ENCODE assay signal across 17 cellular contexts in the genomic region with DNA sequence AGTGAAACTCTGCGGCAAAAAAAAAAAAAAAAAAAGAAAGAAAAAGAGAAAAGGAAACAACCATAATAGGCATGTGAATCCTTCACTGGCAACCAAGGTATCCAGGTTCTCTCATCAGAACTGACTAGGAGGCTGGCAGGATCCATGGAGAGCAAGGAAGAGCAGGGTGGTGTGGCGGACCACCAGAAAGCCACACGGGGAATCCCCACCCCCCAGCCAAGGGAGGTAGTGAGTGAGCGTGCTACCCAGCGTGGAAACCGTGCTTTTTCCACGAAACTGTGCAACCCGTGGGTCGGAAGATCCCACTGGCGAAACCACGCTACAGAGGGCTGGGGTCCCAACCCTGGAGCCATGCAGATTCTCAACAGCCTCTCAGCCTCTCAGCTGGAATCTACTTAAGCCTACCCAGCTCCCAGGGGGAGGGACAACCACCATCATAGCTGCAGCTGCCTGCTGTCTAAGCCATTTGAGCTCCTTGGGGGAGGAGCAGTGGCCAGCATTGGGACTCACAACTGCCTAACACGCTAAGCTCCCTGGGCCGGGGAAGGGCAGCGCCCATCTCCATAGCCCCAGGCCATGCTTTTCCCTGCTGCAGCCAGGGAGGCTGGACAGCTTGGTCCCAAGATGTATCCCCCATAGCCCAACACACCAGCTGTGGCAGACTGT.
DNase-seq lines count a peak whose midpoint lies in the region; ATAC-seq and TF ChIP-seq lines count a peak whose summit lies in the region.
"Had no signal": no experiment of that assay in that cellular context is flagged by ENCODE, and none has a peak within 500 bp of the region (broad histone marks: within the 10 kb centered on the region; RNA-seq: fewer than 3 reads in every experiment).

No MANE protein-coding gene starts in this region.

- peaks cover 6% of the 10 kb centered on the region for H3K9me3 Mint-ChIP-seq in activated naive CD4-positive, alpha-beta T cell treated with anti-CD3 and anti-CD28 coated beads, Interleukin-2, amount 10 ng/mL, durations not matched to agents 7 days and 5 days
- H3K9me3 Mint-ChIP-seq in activated naive CD4-positive, alpha-beta T cell treated with anti-CD3 and anti-CD28 coated beads for 36 hours = peaks cover 6% of the 10 kb centered on the region
- no peaks in the 10 kb centered on the region for H3K9me3 Mint-ChIP-seq in activated CD8-positive, alpha-beta T cell treated with anti-CD3 and anti-CD28 coated beads, Interleukin-2, amount 10 ng/mL, durations not matched to agents 7 days and 5 days (ENCODE audit: insufficient read depth)
- H3K9me3 Mint-ChIP-seq in CD14-positive monocyte = peaks cover 4 to 19% (median 11%) of the 10 kb centered on the region in 7 donors
- peaks cover 8% of the 10 kb centered on the region for H3K9me3 Mint-ChIP-seq in stimulated activated memory B cell treated with anti-CD40 and anti-IgM and Interleukin-4, amounts not matched to agents 10 μg/mL and 1 μg/mL and 100 μg/mL, for 72 hours

- no peak for TF ChIP-seq CTCF in CD14-positive monocyte (IDR thresholded peaks at IDR 0.05)

- peak; percentile 56 for ATAC-seq in HG03354 (IDR thresholded peaks at IDR 0.05; ENCODE audit: poor library complexity, severe bottlenecking, unreplicated experiment)
- peak; percentile 72 for ATAC-seq in activated CD8-positive, alpha-beta T cell treated with anti-CD3 and anti-CD28 coated beads, Interleukin-2, amount 10 ng/mL, durations not matched to agents 7 days and 5 days
- ATAC-seq in stimulated activated memory B cell treated with anti-CD40 and anti-IgM and Interleukin-4, amounts not matched to agents 10 μg/mL and 1 μg/mL and 100 μg/mL, for 72 hours = no peak
- ATAC-seq: heart right ventricle, T-helper 17 cell had no signal

- CTCF ChIA-PET in activated naive CD4-positive, alpha-beta T cell treated with anti-CD3 and anti-CD28 coated beads, Interleukin-2, amount 10 ng/mL, durations not matched to agents 7 days and 5 days (lab: Charles Lee) = interaction anchor here (1.2 kb wide), 1 partner anchor 18 kb away, joined by 3 read pairs; no protein-coding TSS in a partner anchor
- CTCF ChIA-PET in activated naive CD4-positive, alpha-beta T cell treated with anti-CD3 and anti-CD28 coated beads for 36 hours (lab: Charles Lee) = no interaction called here
- CTCF ChIA-PET in activated CD8-positive, alpha-beta T cell treated with anti-CD3 and anti-CD28 coated beads, Interleukin-2, amount 10 ng/mL, durations not matched to agents 7 days and 5 days (lab: Charles Lee) = no interaction called here

- no peak overlapping the region for H3K27ac Mint-ChIP-seq in activated naive CD4-positive, alpha-beta T cell treated with anti-CD3 and anti-CD28 coated beads, Interleukin-2, amount 10 ng/mL, durations not matched to agents 7 days and 5 days
- H3K27ac Mint-ChIP-seq in activated naive CD4-positive, alpha-beta T cell treated with anti-CD3 and anti-CD28 coated beads for 36 hours = no peak overlapping the region
- H3K27ac Mint-ChIP-seq in activated CD8-positive, alpha-beta T cell treated with anti-CD3 and anti-CD28 coated beads, Interleukin-2, amount 10 ng/mL, durations not matched to agents 7 days and 5 days = no peak overlapping the region
- H3K27ac Mint-ChIP-seq in CD14-positive monocyte = no peak overlapping the region
- H3K27ac Mint-ChIP-seq in stimulated activated memory B cell treated with anti-CD40 and anti-IgM and Interleukin-4, amounts not matched to agents 10 μg/mL and 1 μg/mL and 100 μg/mL, for 72 hours = no peak overlapping the region
- H3K27ac Mint-ChIP-seq: T-helper 17 cell had no signal

- intact Hi-C loops in activated naive CD4-positive, alpha-beta T cell treated with anti-CD3 and anti-CD28 coated beads for 36 hours (cut with micrococcal nuclease) = no loop called here
- intact Hi-C loops in CD14-positive monocyte (cut with micrococcal nuclease) = no loop called here

- no peak overlapping the region for H3K4me3 Mint-ChIP-seq in activated naive CD4-positive, alpha-beta T cell treated with anti-CD3 and anti-CD28 coated beads, Interleukin-2, amount 10 ng/mL, durations not matched to agents 7 days and 5 days
- no peak overlapping the region for H3K4me3 Mint-ChIP-seq in activated naive CD4-positive, alpha-beta T cell treated with anti-CD3 and anti-CD28 coated beads for 36 hours
- H3K4me3 Mint-ChIP-seq in activated CD8-positive, alpha-beta T cell treated with anti-CD3 and anti-CD28 coated beads, Interleukin-2, amount 10 ng/mL, durations not matched to agents 7 days and 5 days = no peak overlapping the region
- H3K4me3 Mint-ChIP-seq in CD14-positive monocyte = no peak overlapping the region
- no peak overlapping the region for H3K4me3 Mint-ChIP-seq in stimulated activated memory B cell treated with anti-CD40 and anti-IgM and Interleukin-4, amounts not matched to agents 10 μg/mL and 1 μg/mL and 100 μg/mL, for 72 hours
- H3K4me3 Mint-ChIP-seq: T-helper 17 cell had no signal

- H3K27me3 Mint-ChIP-seq in activated naive CD4-positive, alpha-beta T cell treated with anti-CD3 and anti-CD28 coated beads, Interleukin-2, amount 10 ng/mL, durations not matched to agents 7 days and 5 days = no peaks in the 10 kb centered on the region
- H3K27me3 Mint-ChIP-seq in activated naive CD4-positive, alpha-beta T cell treated with anti-CD3 and anti-CD28 coated beads for 36 hours (ENCODE audit: low read depth) = no peaks in the 10 kb centered on the region
- H3K27me3 Mint-ChIP-seq in activated CD8-positive, alpha-beta T cell treated with anti-CD3 and anti-CD28 coated beads, Interleukin-2, amount 10 ng/mL, durations not matched to agents 7 days and 5 days (ENCODE audit: low read depth) = no peaks in the 10 kb centered on the region
- H3K27me3 Mint-ChIP-seq in CD14-positive monocyte (ENCODE audit: low read depth in 3 of 3) = no peaks in the 10 kb centered on the region
- H3K27me3 Mint-ChIP-seq in stimulated activated memory B cell treated with anti-CD40 and anti-IgM and Interleukin-4, amounts not matched to agents 10 μg/mL and 1 μg/mL and 100 μg/mL, for 72 hours = no peaks in the 10 kb centered on the region
- H3K27me3 Mint-ChIP-seq: T-helper 17 cell had no signal

- no peaks in the 10 kb centered on the region for H3K4me1 Mint-ChIP-seq in activated naive CD4-positive, alpha-beta T cell treated with anti-CD3 and anti-CD28 coated beads, Interleukin-2, amount 10 ng/mL, durations not matched to agents 7 days and 5 days
- H3K4me1 Mint-ChIP-seq in activated naive CD4-positive, alpha-beta T cell treated with anti-CD3 and anti-CD28 coated beads for 36 hours (ENCODE audit: low read depth) = no peaks in the 10 kb centered on the region
- H3K4me1 Mint-ChIP-seq in activated CD8-positive, alpha-beta T cell treated with anti-CD3 and anti-CD28 coated beads, Interleukin-2, amount 10 ng/mL, durations not matched to agents 7 days and 5 days (ENCODE audit: low read depth) = no peaks in the 10 kb centered on the region
- H3K4me1 Mint-ChIP-seq in CD14-positive monocyte = no peaks in the 10 kb centered on the region
- no peaks in the 10 kb centered on the region for H3K4me1 Mint-ChIP-seq in stimulated activated memory B cell treated with anti-CD40 and anti-IgM and Interleukin-4, amounts not matched to agents 10 μg/mL and 1 μg/mL and 100 μg/mL, for 72 hours
- H3K4me1 Mint-ChIP-seq: T-helper 17 cell had no signal

- POLR2A ChIA-PET in activated CD8-positive, alpha-beta T cell treated with anti-CD3 and anti-CD28 coated beads, Interleukin-2, amount 10 ng/mL, durations not matched to agents 7 days and 5 days (lab: Charles Lee) = no interaction called here

- H3K36me3 Mint-ChIP-seq in activated naive CD4-positive, alpha-beta T cell treated with anti-CD3 and anti-CD28 coated beads, Interleukin-2, amount 10 ng/mL, durations not matched to agents 7 days and 5 days = no peaks in the 10 kb centered on the region
- H3K36me3 Mint-ChIP-seq in activated naive CD4-positive, alpha-beta T cell treated with anti-CD3 and anti-CD28 coated beads for 36 hours (ENCODE audit: low read depth) = no peaks in the 10 kb centered on the region
- H3K36me3 Mint-ChIP-seq in activated CD8-positive, alpha-beta T cell treated with anti-CD3 and anti-CD28 coated beads, Interleukin-2, amount 10 ng/mL, durations not matched to agents 7 days and 5 days (ENCODE audit: low read depth) = no peaks in the 10 kb centered on the region
- no peaks in the 10 kb centered on the region for H3K36me3 Mint-ChIP-seq in CD14-positive monocyte
- H3K36me3 Mint-ChIP-seq in stimulated activated memory B cell treated with anti-CD40 and anti-IgM and Interleukin-4, amounts not matched to agents 10 μg/mL and 1 μg/mL and 100 μg/mL, for 72 hours = peaks cover 1% of the 10 kb centered on the region

- peak; percentile 30 for DNase-seq in activated naive CD4-positive, alpha-beta T cell treated with anti-CD3 and anti-CD28 coated beads, Interleukin-2, amount 10 ng/mL, durations not matched to agents 7 days and 5 days
- DNase-seq in activated naive CD4-positive, alpha-beta T cell treated with anti-CD3 and anti-CD28 coated beads for 36 hours = no peak
- DNase-seq in activated CD8-positive, alpha-beta T cell treated with anti-CD3 and anti-CD28 coated beads, Interleukin-2, amount 10 ng/mL, durations not matched to agents 7 days and 5 days = peak; percentile 24
- peak; percentile 21 for DNase-seq in retina
- no peak for DNase-seq in CD14-positive monocyte (ENCODE audit: low spot score)
- DNase-seq: activated effector memory CD4-positive, alpha-beta T cell treated with Interleukin-2 at 50 U/mL for 16 hours; amygdala; heart right ventricle; left ventricle myocardium inferior; NCI-H1436; NCI-H2171 treated with DMSO at 0.1 percent for 48 hours; NCI-H774; stimulated activated CD4-positive, alpha-beta T cell treated with anti-CD3 and anti-CD28 coated beads, Interleukin-1b, Interleukin-23, amount 100 ng/mL, for 48 hours; T-helper 17 cell; transverse colon had no signal

Comparison
In these comparisons a context has a peak if more than half of its experiments do, and no peak if none do; other contexts are left out.
1. DNase-seq: peak in activated naive CD4-positive, alpha-beta T cell treated with anti-CD3 and anti-CD28 coated beads, Interleukin-2, amount 10 ng/mL, durations not matched to agents 7 days and 5 days (single experiment), activated CD8-positive, alpha-beta T cell treated with anti-CD3 and anti-CD28 coated beads, Interleukin-2, amount 10 ng/mL, durations not matched to agents 7 days and 5 days (single experiment) and retina (single experiment); none in activated naive CD4-positive, alpha-beta T cell treated with anti-CD3 and anti-CD28 coated beads for 36 hours (single experiment) and CD14-positive monocyte (single experiment).